17 cellular contexts compared by ENCODE assay signal in the genomic region with DNA sequence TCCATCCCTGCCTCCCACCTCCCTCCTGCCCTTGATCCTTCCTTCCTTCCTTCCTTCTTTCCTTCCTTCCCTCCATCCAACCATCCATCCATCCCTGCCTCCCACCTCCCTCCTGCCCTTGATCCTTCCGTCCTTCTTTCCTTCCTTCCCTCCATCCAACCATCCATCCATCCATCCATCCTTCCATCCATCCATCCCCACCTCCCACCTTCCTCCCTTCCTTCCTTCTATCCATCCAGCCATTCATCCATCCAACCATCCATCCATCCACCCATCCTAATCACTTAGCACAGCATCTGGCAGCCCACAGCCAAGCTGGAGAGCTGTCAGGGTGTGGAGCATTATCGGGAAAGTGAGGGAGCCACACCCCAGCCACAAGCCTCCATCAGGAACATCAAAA.
"Had no signal": no experiment of that assay in that cellular context is flagged by ENCODE, and none has a peak within 500 bp of the region (broad histone marks: within the 10 kb centered on the region; RNA-seq: fewer than 3 reads in every experiment).

No MANE protein-coding gene starts in this region.

- ATAC-seq: heart left ventricle; left lung; natural killer cell treated with Interleukin-12 subunit alpha and Interleukin-12 subunit beta and Interleukin-15 and Interleukin-18, amount 100 ng/mL, for 72 hours; pancreas; right lobe of liver had no signal

- H3K27ac Mint-ChIP-seq: natural killer cell treated with Interleukin-12 subunit alpha and Interleukin-12 subunit beta and Interleukin-15 and Interleukin-18, amount 100 ng/mL, for 72 hours; neural progenitor cell had no signal

- DNase-seq: cerebellar nuclear complex; colonic mucosa; dermis blood vessel endothelial cell; foreskin melanocyte; hypothalamus; left lung; midbrain; nucleus accumbens; pancreas; retina; stimulated activated naive CD4-positive, alpha-beta T cell treated with Interleukin-2 at 50 U/mL for 16 hours; upper lobe of left lung had no signal

- FAIRE-seq: islet of Langerhans, pancreas had no signal

- H3K4me1 Mint-ChIP-seq: neural progenitor cell had no signal

- H3K4me3 Mint-ChIP-seq: natural killer cell treated with Interleukin-12 subunit alpha and Interleukin-12 subunit beta and Interleukin-15 and Interleukin-18, amount 100 ng/mL, for 72 hours; neural progenitor cell had no signal

- H3K27me3 Mint-ChIP-seq: natural killer cell treated with Interleukin-12 subunit alpha and Interleukin-12 subunit beta and Interleukin-15 and Interleukin-18, amount 100 ng/mL, for 72 hours had no signal

- H3K9me3 Mint-ChIP-seq: natural killer cell treated with Interleukin-12 subunit alpha and Interleukin-12 subunit beta and Interleukin-15 and Interleukin-18, amount 100 ng/mL, for 72 hours had no signal

- H3K36me3 Mint-ChIP-seq: natural killer cell treated with Interleukin-12 subunit alpha and Interleukin-12 subunit beta and Interleukin-15 and Interleukin-18, amount 100 ng/mL, for 72 hours had no signal
